In genomic region chr17:78898947-78899346, GRCh38 we compare ENCODE assay signal across 18 cellular contexts. TPM values are rescaled to one million over a fixed set of nuclear protein-coding genes. Genes with fewer than 3 reads are reported as not detected.
A peak's percentile ranks its signal among the peaks of the same experiment; 100 is the strongest.
DNase-seq lines count a peak whose midpoint lies in the region; ATAC-seq and TF ChIP-seq lines count a peak whose summit lies in the region.
"Had no signal": no experiment of that assay in that cellular context is flagged by ENCODE, and none has a peak within 500 bp of the region (broad histone marks: within the 10 kb centered on the region; RNA-seq: fewer than 3 reads in every experiment).

No MANE protein-coding gene starts in this region.

- no peak for TF ChIP-seq POLR2A in gastrocnemius medialis (IDR thresholded peaks at IDR 0.05)

- H3K36me3 Mint-ChIP-seq in dendritic cell treated with granulocyte-macrophage colony-stimulating factor and Interleukin-4, amounts not matched to agents 40 ng/mL and 50 ng/mL, for 4 days (ENCODE audit: low read depth), result peaks cover 87% of the 10 kb centered on the region
- H3K36me3 Mint-ChIP-seq in memory B cell, result peaks cover 3% of the 10 kb centered on the region
- H3K36me3 Mint-ChIP-seq: activated naive CD8-positive, alpha-beta T cell treated with anti-CD3 and anti-CD28 coated beads, Interleukin-2, amount 10 ng/mL, durations not matched to agents 7 days and 5 days; CD8-positive, alpha-beta memory T cell had no signal

- H3K27ac Mint-ChIP-seq in dendritic cell treated with granulocyte-macrophage colony-stimulating factor and Interleukin-4, amounts not matched to agents 40 ng/mL and 50 ng/mL, for 4 days, result peak overlapping the region; percentile 5
- peak overlapping the region; percentile 41 for H3K27ac Mint-ChIP-seq in memory B cell
- H3K27ac Mint-ChIP-seq: activated naive CD8-positive, alpha-beta T cell treated with anti-CD3 and anti-CD28 coated beads, Interleukin-2, amount 10 ng/mL, durations not matched to agents 7 days and 5 days; naive thymus-derived CD8-positive, alpha-beta T cell had no signal

- H3K9ac ChIP-seq in HUES48 (ENCODE audit: low read depth, low read length), result no peak overlapping the region

- no peak overlapping the region for H3K4me3 Mint-ChIP-seq in dendritic cell treated with granulocyte-macrophage colony-stimulating factor and Interleukin-4, amounts not matched to agents 40 ng/mL and 50 ng/mL, for 4 days
- H3K4me3 Mint-ChIP-seq in memory B cell, result no peak overlapping the region
- H3K4me3 Mint-ChIP-seq: activated naive CD8-positive, alpha-beta T cell treated with anti-CD3 and anti-CD28 coated beads, Interleukin-2, amount 10 ng/mL, durations not matched to agents 7 days and 5 days; CD8-positive, alpha-beta memory T cell; naive thymus-derived CD8-positive, alpha-beta T cell had no signal

- in situ Hi-C loops in gastrocnemius medialis (cut with MboI; ENCODE audit: low sequenced_read_pairs in 4 of 4), result no loop called here

- H3K9me3 Mint-ChIP-seq in dendritic cell treated with granulocyte-macrophage colony-stimulating factor and Interleukin-4, amounts not matched to agents 40 ng/mL and 50 ng/mL, for 4 days, result no peaks in the 10 kb centered on the region
- H3K9me3 Mint-ChIP-seq in memory B cell, result no peaks in the 10 kb centered on the region
- H3K9me3 Mint-ChIP-seq: activated naive CD8-positive, alpha-beta T cell treated with anti-CD3 and anti-CD28 coated beads, Interleukin-2, amount 10 ng/mL, durations not matched to agents 7 days and 5 days; CD8-positive, alpha-beta memory T cell; naive thymus-derived CD8-positive, alpha-beta T cell had no signal

- H3K27ac ChIP-seq in HUES48 (ENCODE audit: low read depth, low read length), result peak overlapping the region; percentile 4
- H3K27ac ChIP-seq in tibial artery, result peak overlapping the region; percentile 41 to 66
- no peak overlapping the region for H3K27ac ChIP-seq in gastrocnemius medialis

- H3K4me1 ChIP-seq in HUES48 (ENCODE audit: control insufficient read depth, insufficient read depth, low read length) (peaks cover 20% of the 10 kb centered on the region; the same call in 1 of the 2 replicates), tibial artery (peaks cover 0 to 95% (median 64%) of the 10 kb centered on the region in 4 donors), gastrocnemius medialis (peaks cover 42% of the 10 kb centered on the region in 2 donors)

- intact Hi-C loops in dendritic cell treated with granulocyte-macrophage colony-stimulating factor and Interleukin-4, amounts not matched to agents 40 ng/mL and 50 ng/mL, for 4 days (cut with micrococcal nuclease), result no loop called here
- intact Hi-C loops in tibial artery (cut with DNase I; ENCODE audit: low total_unique reads) (no loop called here), gastrocnemius medialis (cut with DNase I; ENCODE audit: low total_unique reads) (no loop called here)

- H3K36me3 ChIP-seq in HUES48 (ENCODE audit: control insufficient read depth, insufficient read depth, low read length) (no peaks in the 10 kb centered on the region), tibial artery (peaks cover 0 to 30% (median 6%) of the 10 kb centered on the region in 3 donors), gastrocnemius medialis (no peaks in the 10 kb centered on the region)

- TF ChIP-seq CTCF in tibial artery (IDR thresholded peaks at IDR 0.05) (no peak), GM20000 (IDR thresholded peaks at IDR 0.05; ENCODE audit: extremely low read depth, missing control alignments) (no peak), gastrocnemius medialis (IDR thresholded peaks at IDR 0.05 in 4 of 5, conservative IDR thresholded peaks at IDR 0.05 in 1 of 5) (no peak)

- H3K4me1 Mint-ChIP-seq in dendritic cell treated with granulocyte-macrophage colony-stimulating factor and Interleukin-4, amounts not matched to agents 40 ng/mL and 50 ng/mL, for 4 days (ENCODE audit: low read depth), result peaks cover 87% of the 10 kb centered on the region
- peaks cover 6% of the 10 kb centered on the region for H3K4me1 Mint-ChIP-seq in memory B cell

- ATAC-seq in memory B cell (ENCODE audit: low read depth), result no peak
- no peak for ATAC-seq in gastrocnemius medialis
- no peak for ATAC-seq in HG03135 (IDR thresholded peaks at IDR 0.05; ENCODE audit: unreplicated experiment)
- ATAC-seq: naive thymus-derived CD8-positive, alpha-beta T cell had no signal

- DNase-seq in memory B cell (ENCODE audit: low spot score in 2 of 2), result no peak
- no peak for DNase-seq in tibial artery
- no peak for DNase-seq in GM20000 (ENCODE audit: low spot score)
- no peak for DNase-seq in gastrocnemius medialis
- DNase-seq: activated CD4-positive, CD25-positive, alpha-beta regulatory T cell treated with anti-CD3 and anti-CD28 coated beads, Interleukin-2, amount 50 U/mL, for 72 hours; activated naive CD8-positive, alpha-beta T cell treated with anti-CD3 and anti-CD28 coated beads, Interleukin-2, amount 10 ng/mL, durations not matched to agents 7 days and 5 days; CD8-positive, alpha-beta memory T cell; DND-41; KBM-7; naive thymus-derived CD8-positive, alpha-beta T cell; NCI-H2029 treated with DMSO at 0.1 percent for 48 hours; NCI-H446; NK-92 treated with Interleukin-12 subunit alpha and Interleukin-12 subunit beta, amount 100 ng/mL, for 24 hours; small intestine; stimulated activated CD4-positive, alpha-beta T cell treated with anti-CD3 and anti-CD28 coated beads, Interleukin-4, amount 100 ng/mL, for 1 hour had no signal

- no peaks in the 10 kb centered on the region for H3K27me3 ChIP-seq in HUES48 (ENCODE audit: control insufficient read depth, insufficient read depth, low read length)
- H3K27me3 ChIP-seq in tibial artery, result no peaks in the 10 kb centered on the region
- H3K27me3 ChIP-seq in gastrocnemius medialis, result no peaks in the 10 kb centered on the region

- no peaks in the 10 kb centered on the region for H3K27me3 Mint-ChIP-seq in dendritic cell treated with granulocyte-macrophage colony-stimulating factor and Interleukin-4, amounts not matched to agents 40 ng/mL and 50 ng/mL, for 4 days
- peaks cover 2% of the 10 kb centered on the region for H3K27me3 Mint-ChIP-seq in memory B cell
- H3K27me3 Mint-ChIP-seq: naive thymus-derived CD8-positive, alpha-beta T cell had no signal

- H3K9me3 ChIP-seq in HUES48 (ENCODE audit: control insufficient read depth, insufficient read depth, low read length), result no peaks in the 10 kb centered on the region
- H3K9me3 ChIP-seq in tibial artery, result no peaks in the 10 kb centered on the region
- no peaks in the 10 kb centered on the region for H3K9me3 ChIP-seq in gastrocnemius medialis

- H3K4me3 ChIP-seq in HUES48 (ENCODE audit: low read depth, low read length) (no peak overlapping the region), tibial artery (no peak overlapping the region), gastrocnemius medialis (no peak overlapping the region)

RNA-seq across cellular contexts. Expression of gene CEP295NL, which starts 4.1 kb away (rescaled TPM):
- under 1 TPM in 1 of 4 donors, not detected in 3; 0.16 TPM for total RNA-seq in gastrocnemius medialis
- total RNA-seq: CD8-positive, alpha-beta memory T cell had no signal

RNA-seq across cellular contexts. Expression of gene TIMP2, which starts 26.2 kb away (rescaled TPM):
- total RNA-seq in gastrocnemius medialis, result 10 to 100 TPM; 20.4 to 28.7 (median 27.0) TPM

RNA-seq across cellular contexts. Expression of gene USP36, which starts 58.3 kb away (rescaled TPM):
- total RNA-seq in gastrocnemius medialis, result 10 to 100 TPM; 15.2 to 21.1 (median 20.0) TPM

Comparison
In these comparisons a context has a peak if more than half of its experiments do, and no peak if none do; other contexts are left out.
1. H3K27ac ChIP-seq: peak in HUES48 (single experiment) and tibial artery (2 of 2); none in gastrocnemius medialis (0 of 4).